Comparison of ENCODE assay signal across 1 cellular context in the genomic region with DNA sequence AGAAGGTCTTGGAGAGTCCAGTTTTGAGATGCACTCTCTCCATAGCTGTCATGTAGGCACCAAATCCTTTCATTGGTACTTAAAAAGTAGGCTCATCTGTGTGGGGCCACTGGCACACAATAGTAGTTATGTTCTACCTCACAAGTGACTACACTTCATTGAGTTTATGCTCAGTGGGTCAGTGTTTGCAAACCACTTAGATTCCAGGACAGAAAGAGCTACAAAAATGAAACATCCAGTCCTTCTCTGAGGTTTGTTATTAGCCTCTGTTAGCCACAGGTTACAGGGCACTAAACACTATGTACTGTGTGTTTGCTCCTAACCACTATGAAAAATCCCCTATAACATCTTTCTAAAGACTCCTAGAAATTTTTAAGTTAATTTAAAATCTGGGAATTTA.
TF ChIP-seq lines count a peak whose summit lies in the region.

No MANE protein-coding gene starts in this region.

TF ChIP-seq in GM12878, 131 proteins besides CTCF, POLR2A, EP300 and RAD21:
- TF ChIP-seq, protein P1, sequence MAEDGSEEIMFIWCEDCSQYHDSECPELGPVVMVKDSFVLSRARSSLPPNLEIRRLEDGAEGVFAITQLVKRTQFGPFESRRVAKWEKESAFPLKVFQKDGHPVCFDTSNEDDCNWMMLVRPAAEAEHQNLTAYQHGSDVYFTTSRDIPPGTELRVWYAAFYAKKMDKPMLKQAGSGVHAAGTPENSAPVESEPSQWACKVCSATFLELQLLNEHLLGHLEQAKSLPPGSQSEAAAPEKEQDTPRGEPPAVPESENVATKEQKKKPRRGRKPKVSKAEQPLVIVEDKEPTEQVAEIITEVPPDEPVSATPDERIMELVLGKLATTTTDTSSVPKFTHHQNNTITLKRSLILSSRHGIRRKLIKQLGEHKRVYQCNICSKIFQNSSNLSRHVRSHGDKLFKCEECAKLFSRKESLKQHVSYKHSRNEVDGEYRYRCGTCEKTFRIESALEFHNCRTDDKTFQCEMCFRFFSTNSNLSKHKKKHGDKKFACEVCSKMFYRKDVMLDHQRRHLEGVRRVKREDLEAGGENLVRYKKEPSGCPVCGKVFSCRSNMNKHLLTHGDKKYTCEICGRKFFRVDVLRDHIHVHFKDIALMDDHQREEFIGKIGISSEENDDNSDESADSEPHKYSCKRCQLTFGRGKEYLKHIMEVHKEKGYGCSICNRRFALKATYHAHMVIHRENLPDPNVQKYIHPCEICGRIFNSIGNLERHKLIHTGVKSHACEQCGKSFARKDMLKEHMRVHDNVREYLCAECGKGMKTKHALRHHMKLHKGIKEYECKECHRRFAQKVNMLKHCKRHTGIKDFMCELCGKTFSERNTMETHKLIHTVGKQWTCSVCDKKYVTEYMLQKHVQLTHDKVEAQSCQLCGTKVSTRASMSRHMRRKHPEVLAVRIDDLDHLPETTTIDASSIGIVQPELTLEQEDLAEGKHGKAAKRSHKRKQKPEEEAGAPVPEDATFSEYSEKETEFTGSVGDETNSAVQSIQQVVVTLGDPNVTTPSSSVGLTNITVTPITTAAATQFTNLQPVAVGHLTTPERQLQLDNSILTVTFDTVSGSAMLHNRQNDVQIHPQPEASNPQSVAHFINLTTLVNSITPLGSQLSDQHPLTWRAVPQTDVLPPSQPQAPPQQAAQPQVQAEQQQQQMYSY (CRISPR knock-in tag; IDR thresholded peaks at IDR 0.05) = no peak
- TF ChIP-seq RUNX3 (IDR thresholded peaks at IDR 0.05; ENCODE audit: low read length) = peak; percentile 57
- no peak for TF ChIP-seq BMI1 (IDR thresholded peaks at IDR 0.05; ENCODE audit: borderline replicate concordance)
- TF ChIP-seq PAX5 (IDR thresholded peaks at IDR 0.05; ENCODE audit: borderline replicate concordance, low read depth, low read length) = 0 out of 2 replicates have a peak, but pooled peaks have one; percentile 39
- no peak for TF ChIP-seq CHD2 (IDR thresholded peaks at IDR 0.05; ENCODE audit: borderline replicate concordance, low read depth, low read length)
- TF ChIP-seq EED (IDR thresholded peaks at IDR 0.05; ENCODE audit: low read depth) = no peak
- no peak for TF ChIP-seq TARDBP (IDR thresholded peaks at IDR 0.05; ENCODE audit: borderline replicate concordance)
